In genomic region chr5:132271251-132272246, GRCh38 we compare ENCODE assay signal across 10 cellular contexts. TPM values are rescaled to one million over a fixed set of nuclear protein-coding genes. Genes with fewer than 3 reads are reported as not detected.
A peak's percentile ranks its signal among the peaks of the same experiment; 100 is the strongest.
DNase-seq lines count a peak whose midpoint lies in the region; ATAC-seq and TF ChIP-seq lines count a peak whose summit lies in the region.
"Had no signal": no experiment of that assay in that cellular context is flagged by ENCODE, and none has a peak within 500 bp of the region (broad histone marks: within the 10 kb centered on the region; RNA-seq: fewer than 3 reads in every experiment).

No MANE protein-coding gene starts in this region.

- H3K4me3 ChIP-seq in thoracic aorta (no peak overlapping the region), PC-3 (ENCODE audit: low read length) (no peak overlapping the region)
- H3K4me3 ChIP-seq: HAP-1 had no signal

- no peaks in the 10 kb centered on the region for H4K20me1 ChIP-seq in PC-3 (ENCODE audit: low read length)

- peaks cover 12% of the 10 kb centered on the region for H3K4me1 Mint-ChIP-seq in activated naive CD4-positive, alpha-beta T cell treated with anti-CD3 and anti-CD28 coated beads for 36 hours (ENCODE audit: low read depth)
- H3K4me1 Mint-ChIP-seq in activated naive CD8-positive, alpha-beta T cell treated with anti-CD3 and anti-CD28 coated beads, Interleukin-2, amount 10 ng/mL, durations not matched to agents 7 days and 5 days: peaks cover 11% of the 10 kb centered on the region
- H3K4me1 Mint-ChIP-seq in immature natural killer cell: peaks cover 0 to 9% of the 10 kb centered on the region in 2 donors
- peaks cover 3% of the 10 kb centered on the region for H3K4me1 Mint-ChIP-seq in activated T-helper 2 cell treated with anti-CD3 and anti-CD28 coated beads, Interferon-gamma antibody, Interleukin-2, Interleukin-4, amounts not matched to agents 10 μg/mL and 5 μg/mL and 100 μg/mL, durations not matched to agents 14 hours and 24 hours and 36 hours (ENCODE audit: low read depth)

- intact Hi-C loops in activated naive CD4-positive, alpha-beta T cell treated with anti-CD3 and anti-CD28 coated beads for 36 hours (cut with micrococcal nuclease): loop anchor here (1.0 to 5.0 kb wide), 7 partner anchors 24 to 230 kb away; partner anchors contain the start of gene SLC22A5
- intact Hi-C loops in activated T-helper 2 cell treated with anti-CD3 and anti-CD28 coated beads, Interferon-gamma antibody, Interleukin-2, Interleukin-4, amounts not matched to agents 10 μg/mL and 5 μg/mL and 100 μg/mL, durations not matched to agents 14 hours and 24 hours and 36 hours (cut with micrococcal nuclease): loop anchor here (2.0 kb wide), 1 partner anchor 21 kb away; no protein-coding TSS in a partner anchor
- intact Hi-C loops in PC-3 (cut with micrococcal nuclease): no loop called here

- peak; percentile 49 for DNase-seq in activated naive CD4-positive, alpha-beta T cell treated with anti-CD3 and anti-CD28 coated beads for 36 hours
- DNase-seq in activated naive CD4-positive, alpha-beta T cell (lab: John Stamatoyannopoulos, UW): no peak
- DNase-seq in activated naive CD8-positive, alpha-beta T cell treated with anti-CD3 and anti-CD28 coated beads, Interleukin-2, amount 10 ng/mL, durations not matched to agents 7 days and 5 days: no peak
- DNase-seq in immature natural killer cell (peak in 1 of 3 donors; percentile 13), thoracic aorta (ENCODE audit: low spot score) (peak; percentile 1), NCI-H2081 treated with DMSO at 0.1 percent for 48 hours (lab: John Stamatoyannopoulos, UW) (no peak), PC-3 (no peak)
- no peak for DNase-seq in activated T-helper 2 cell treated with anti-CD3 and anti-CD28 coated beads, Interferon-gamma antibody, Interleukin-2, Interleukin-4, amounts not matched to agents 10 μg/mL and 5 μg/mL and 100 μg/mL, durations not matched to agents 14 hours and 24 hours and 36 hours (ENCODE audit: low spot score)
- DNase-seq: foreskin melanocyte had no signal

- H3K27me3 ChIP-seq in thoracic aorta (replicated peaks; ENCODE audit: insufficient read depth): no peaks in the 10 kb centered on the region
- H3K27me3 ChIP-seq in PC-3 (ENCODE audit: low read length): no peaks in the 10 kb centered on the region

- ATAC-seq in activated naive CD8-positive, alpha-beta T cell treated with anti-CD3 and anti-CD28 coated beads, Interleukin-2, amount 10 ng/mL, durations not matched to agents 7 days and 5 days (ENCODE audit: low read depth): peak; percentile 55
- ATAC-seq in thoracic aorta (ENCODE audit: insufficient number of reproducible peaks, low FRiP score, low read depth): no peak
- no peak for ATAC-seq in PC-3

- H3K9me3 ChIP-seq in thoracic aorta (no peaks in the 10 kb centered on the region), PC-3 (ENCODE audit: low read length) (no peaks in the 10 kb centered on the region)
- H3K9me3 ChIP-seq: HAP-1 had no signal

- no peak overlapping the region for H2AFZ ChIP-seq in PC-3 (ENCODE audit: low read length)

- H3K36me3 Mint-ChIP-seq in activated naive CD4-positive, alpha-beta T cell treated with anti-CD3 and anti-CD28 coated beads for 36 hours (ENCODE audit: low read depth): no peaks in the 10 kb centered on the region
- no peaks in the 10 kb centered on the region for H3K36me3 Mint-ChIP-seq in activated naive CD8-positive, alpha-beta T cell treated with anti-CD3 and anti-CD28 coated beads, Interleukin-2, amount 10 ng/mL, durations not matched to agents 7 days and 5 days
- H3K36me3 Mint-ChIP-seq in immature natural killer cell: no peaks in the 10 kb centered on the region
- H3K36me3 Mint-ChIP-seq in activated T-helper 2 cell treated with anti-CD3 and anti-CD28 coated beads, Interferon-gamma antibody, Interleukin-2, Interleukin-4, amounts not matched to agents 10 μg/mL and 5 μg/mL and 100 μg/mL, durations not matched to agents 14 hours and 24 hours and 36 hours (ENCODE audit: low read depth): no peaks in the 10 kb centered on the region

- H3K36me3 ChIP-seq in thoracic aorta (peaks cover 17% of the 10 kb centered on the region), PC-3 (ENCODE audit: low read depth, low read length) (0 out of 2 replicates have a peak, but pooled peaks cover 4% of the 10 kb centered on the region)
- H3K36me3 ChIP-seq: HAP-1 had no signal

- no peaks in the 10 kb centered on the region for H3K9me3 Mint-ChIP-seq in activated naive CD4-positive, alpha-beta T cell treated with anti-CD3 and anti-CD28 coated beads for 36 hours
- no peaks in the 10 kb centered on the region for H3K9me3 Mint-ChIP-seq in activated naive CD8-positive, alpha-beta T cell treated with anti-CD3 and anti-CD28 coated beads, Interleukin-2, amount 10 ng/mL, durations not matched to agents 7 days and 5 days
- no peaks in the 10 kb centered on the region for H3K9me3 Mint-ChIP-seq in immature natural killer cell
- H3K9me3 Mint-ChIP-seq in activated T-helper 2 cell treated with anti-CD3 and anti-CD28 coated beads, Interferon-gamma antibody, Interleukin-2, Interleukin-4, amounts not matched to agents 10 μg/mL and 5 μg/mL and 100 μg/mL, durations not matched to agents 14 hours and 24 hours and 36 hours: no peaks in the 10 kb centered on the region

- H3K27me3 Mint-ChIP-seq in activated naive CD4-positive, alpha-beta T cell treated with anti-CD3 and anti-CD28 coated beads for 36 hours (ENCODE audit: low read depth): peaks cover 20% of the 10 kb centered on the region
- H3K27me3 Mint-ChIP-seq in activated naive CD8-positive, alpha-beta T cell treated with anti-CD3 and anti-CD28 coated beads, Interleukin-2, amount 10 ng/mL, durations not matched to agents 7 days and 5 days: peaks cover 11% of the 10 kb centered on the region
- peaks cover 4 to 8% (median 5%) of the 10 kb centered on the region in 3 donors for H3K27me3 Mint-ChIP-seq in immature natural killer cell (ENCODE audit: low read depth in 3 of 3)
- peaks cover 5% of the 10 kb centered on the region for H3K27me3 Mint-ChIP-seq in activated T-helper 2 cell treated with anti-CD3 and anti-CD28 coated beads, Interferon-gamma antibody, Interleukin-2, Interleukin-4, amounts not matched to agents 10 μg/mL and 5 μg/mL and 100 μg/mL, durations not matched to agents 14 hours and 24 hours and 36 hours (ENCODE audit: low read depth)

- TF ChIP-seq CTCF in thoracic aorta (IDR thresholded peaks at IDR 0.05) (no peak), PC-3 (conservative IDR thresholded peaks at IDR 0.05; ENCODE audit: low read depth, low read length) (no peak)

- POLR2A ChIA-PET in activated naive CD8-positive, alpha-beta T cell treated with anti-CD3 and anti-CD28 coated beads, Interleukin-2, amount 10 ng/mL, durations not matched to agents 7 days and 5 days (lab: Charles Lee): interaction anchor here (1.0 kb wide), 1 partner anchor 9 kb away, joined by 4 read pairs; no protein-coding TSS in a partner anchor
- POLR2A ChIA-PET in PC-3 (lab: Charles Lee; ENCODE audit: unreplicated experiment): no interaction called here

- no peaks in the 10 kb centered on the region for H3K79me2 ChIP-seq in PC-3 (ENCODE audit: low read length)

- no peak overlapping the region for H3K4me2 ChIP-seq in PC-3 (ENCODE audit: low read length)

- no peak overlapping the region for H3K27ac ChIP-seq in thoracic aorta
- no peak overlapping the region for H3K27ac ChIP-seq in PC-3 (ENCODE audit: low read length)

- H3F3A ChIP-seq in PC-3 (ENCODE audit: low read length, unreplicated experiment): no peaks in the 10 kb centered on the region

- peaks cover 0 to 11% of the 10 kb centered on the region in 2 donors for H3K4me1 ChIP-seq in thoracic aorta (ENCODE audit: control insufficient read depth in 1 of 2, low read depth in 2 of 2)
- peaks cover 1% of the 10 kb centered on the region for H3K4me1 ChIP-seq in PC-3 (ENCODE audit: insufficient read depth, low read length)
- H3K4me1 ChIP-seq: HAP-1 had no signal

- CTCF ChIA-PET in activated naive CD4-positive, alpha-beta T cell treated with anti-CD3 and anti-CD28 coated beads for 36 hours (lab: Charles Lee): interaction anchor here (0.7 to 3.3 kb wide), 21 partner anchors 10 to 229 kb away, joined by 3 to 13 read pairs (median 5); partner anchors contain the start of genes SLC22A4 and SLC22A5
- CTCF ChIA-PET in PC-3 (lab: Charles Lee): no interaction called here

- H3K9ac ChIP-seq in PC-3 (ENCODE audit: low read length): no peak overlapping the region

- H3K27ac Mint-ChIP-seq in activated naive CD4-positive, alpha-beta T cell treated with anti-CD3 and anti-CD28 coated beads for 36 hours: no peak overlapping the region
- peak overlapping the region; percentile 42 for H3K27ac Mint-ChIP-seq in activated naive CD8-positive, alpha-beta T cell treated with anti-CD3 and anti-CD28 coated beads, Interleukin-2, amount 10 ng/mL, durations not matched to agents 7 days and 5 days
- peak overlapping the region in 1 of 6 donors; percentile 46 for H3K27ac Mint-ChIP-seq in immature natural killer cell
- no peak overlapping the region for H3K27ac Mint-ChIP-seq in activated T-helper 2 cell treated with anti-CD3 and anti-CD28 coated beads, Interferon-gamma antibody, Interleukin-2, Interleukin-4, amounts not matched to agents 10 μg/mL and 5 μg/mL and 100 μg/mL, durations not matched to agents 14 hours and 24 hours and 36 hours

- no peaks in the 10 kb centered on the region for H3K9me2 ChIP-seq in PC-3 (replicated peaks; ENCODE audit: low read length)

- peak overlapping the region; percentile 48 for H3K4me3 Mint-ChIP-seq in activated naive CD4-positive, alpha-beta T cell treated with anti-CD3 and anti-CD28 coated beads for 36 hours
- H3K4me3 Mint-ChIP-seq in activated naive CD8-positive, alpha-beta T cell treated with anti-CD3 and anti-CD28 coated beads, Interleukin-2, amount 10 ng/mL, durations not matched to agents 7 days and 5 days: peak overlapping the region; percentile 53
- peak overlapping the region; percentile 62 to 69 (median 65) for H3K4me3 Mint-ChIP-seq in immature natural killer cell
- H3K4me3 Mint-ChIP-seq in activated T-helper 2 cell treated with anti-CD3 and anti-CD28 coated beads, Interferon-gamma antibody, Interleukin-2, Interleukin-4, amounts not matched to agents 10 μg/mL and 5 μg/mL and 100 μg/mL, durations not matched to agents 14 hours and 24 hours and 36 hours (ENCODE audit: low read depth): no peak overlapping the region

- no TSS peak for BruUV-seq in PC-3 (replicated peaks; lab: Mats Ljungman, UMichigan)

RNA-seq across cellular contexts. Expression of gene PDLIM4, which starts 14.1 kb away (rescaled TPM):
- total RNA-seq in activated naive CD4-positive, alpha-beta T cell treated with anti-CD3 and anti-CD28 coated beads for 36 hours: not detected
- under 1 TPM in 1 of 2 experiments, not detected in 1; 0.64 TPM for total RNA-seq in activated naive CD8-positive, alpha-beta T cell treated with anti-CD3 and anti-CD28 coated beads, Interleukin-2, amount 10 ng/mL, durations not matched to agents 7 days and 5 days
- not detected for polyA plus RNA-seq in immature natural killer cell
- total RNA-seq in thoracic aorta: 10 to 100 TPM; 50.6 to 81.0 TPM
- 1.2 and 2.0 TPM in 2 replicates for total RNA-seq in activated T-helper 2 cell treated with anti-CD3 and anti-CD28 coated beads, Interferon-gamma antibody, Interleukin-2, Interleukin-4, amounts not matched to agents 10 μg/mL and 5 μg/mL and 100 μg/mL, durations not matched to agents 14 hours and 24 hours and 36 hours
- total RNA-seq in PC-3 (2014; rRNA removed): 26.5 and 27.8 TPM in 2 replicates

RNA-seq across cellular contexts. Expression of gene SLC22A4, which starts 22.6 kb away (rescaled TPM):
- 1 to 10 TPM; 1.9 to 2.0 TPM for total RNA-seq in activated naive CD4-positive, alpha-beta T cell treated with anti-CD3 and anti-CD28 coated beads for 36 hours
- total RNA-seq in activated naive CD8-positive, alpha-beta T cell treated with anti-CD3 and anti-CD28 coated beads, Interleukin-2, amount 10 ng/mL, durations not matched to agents 7 days and 5 days: under 1 TPM in 1 of 2 experiments, not detected in 1; 0.14 TPM
- polyA plus RNA-seq in immature natural killer cell: not detected
- total RNA-seq in thoracic aorta (1 to 10 TPM in 1 of 2 donors, under 1 TPM in 1; 0.14 to 2.1 TPM), PC-3 (2014; rRNA removed) (2.2 and 3.4 TPM in 2 replicates)
- 1.7 and 2.3 TPM in 2 replicates for total RNA-seq in activated T-helper 2 cell treated with anti-CD3 and anti-CD28 coated beads, Interferon-gamma antibody, Interleukin-2, Interleukin-4, amounts not matched to agents 10 μg/mL and 5 μg/mL and 100 μg/mL, durations not matched to agents 14 hours and 24 hours and 36 hours

RNA-seq across cellular contexts. Expression of gene P4HA2, which starts 43.9 kb away (rescaled TPM):
- total RNA-seq in activated naive CD4-positive, alpha-beta T cell treated with anti-CD3 and anti-CD28 coated beads for 36 hours: under 1 TPM; 0.47 to 0.74 TPM
- total RNA-seq in activated naive CD8-positive, alpha-beta T cell treated with anti-CD3 and anti-CD28 coated beads, Interleukin-2, amount 10 ng/mL, durations not matched to agents 7 days and 5 days: 10 to 100 TPM; 10.1 to 10.7 TPM
- polyA plus RNA-seq in immature natural killer cell: under 1 TPM in 2 of 3 donors, not detected in 1; 0.91 TPM
- total RNA-seq in thoracic aorta: 10 to 100 TPM; 31.3 to 47.7 TPM
- total RNA-seq in activated T-helper 2 cell treated with anti-CD3 and anti-CD28 coated beads, Interferon-gamma antibody, Interleukin-2, Interleukin-4, amounts not matched to agents 10 μg/mL and 5 μg/mL and 100 μg/mL, durations not matched to agents 14 hours and 24 hours and 36 hours: 44.9 and 47.0 TPM in 2 replicates
- 38.7 and 43.6 TPM in 2 replicates for total RNA-seq in PC-3 (2014; rRNA removed)

Comparison
In these comparisons a context has a peak if more than half of its experiments do, and no peak if none do; other contexts are left out.
1. DNase-seq: peak in activated naive CD4-positive, alpha-beta T cell treated with anti-CD3 and anti-CD28 coated beads for 36 hours (single experiment) and thoracic aorta (single experiment); none in activated naive CD4-positive, alpha-beta T cell (0 of 4), activated naive CD8-positive, alpha-beta T cell treated with anti-CD3 and anti-CD28 coated beads, Interleukin-2, amount 10 ng/mL, durations not matched to agents 7 days and 5 days (single experiment), NCI-H2081 treated with DMSO at 0.1 percent for 48 hours (single experiment), activated T-helper 2 cell treated with anti-CD3 and anti-CD28 coated beads, Interferon-gamma antibody, Interleukin-2, Interleukin-4, amounts not matched to agents 10 μg/mL and 5 μg/mL and 100 μg/mL, durations not matched to agents 14 hours and 24 hours and 36 hours (single experiment) and PC-3 (single experiment).
2. RNA of gene P4HA2, which starts 43.9 kb away (total RNA-seq): 31.3 to 47.7 TPM in thoracic aorta, 44.9 to 47.0 TPM in activated T-helper 2 cell treated with anti-CD3 and anti-CD28 coated beads, Interferon-gamma antibody, Interleukin-2, Interleukin-4, amounts not matched to agents 10 μg/mL and 5 μg/mL and 100 μg/mL, durations not matched to agents 14 hours and 24 hours and 36 hours, 38.7 to 43.6 TPM in PC-3 and 10.1 to 10.7 TPM in activated naive CD8-positive, alpha-beta T cell treated with anti-CD3 and anti-CD28 coated beads, Interleukin-2, amount 10 ng/mL, durations not matched to agents 7 days and 5 days; 0.47 to 0.74 TPM in activated naive CD4-positive, alpha-beta T cell treated with anti-CD3 and anti-CD28 coated beads for 36 hours; every median in the first group is over 4 times any median in the second.